In the genomic region with DNA sequence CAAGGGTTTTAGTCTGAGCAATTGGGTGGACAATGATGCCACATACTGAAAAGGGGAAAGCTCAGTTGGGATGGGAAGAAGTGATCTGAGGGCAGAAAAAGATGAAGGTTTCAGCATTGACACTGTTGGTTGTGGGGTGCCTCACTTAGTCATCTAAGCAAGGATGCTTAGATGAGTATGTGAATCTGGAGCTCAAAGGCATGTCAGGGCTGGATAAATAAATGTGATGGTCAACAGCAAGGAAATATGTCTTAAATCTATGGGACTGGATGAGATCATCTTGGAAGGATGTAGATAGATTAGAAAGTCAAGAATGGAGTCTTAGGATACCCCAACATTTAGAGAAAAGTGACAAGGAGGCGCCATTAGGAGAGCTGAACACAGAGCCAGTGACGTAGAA, we compare ENCODE assay signal across 2 cellular contexts.
TF ChIP-seq lines count a peak whose summit lies in the region.

No MANE protein-coding gene starts in this region.

TF ChIP-seq in IMR-90, 13 proteins besides CTCF, POLR2A, EP300 and RAD21:
- no peak for TF ChIP-seq NFE2L2 (IDR thresholded peaks at IDR 0.05; ENCODE audit: low read depth, low read length)
- no peak for TF ChIP-seq CHD1 (IDR thresholded peaks at IDR 0.05; ENCODE audit: low read depth, low read length)
- TF ChIP-seq MXI1 (IDR thresholded peaks at IDR 0.05; ENCODE audit: borderline replicate concordance, low read depth, low read length): no peak
- TF ChIP-seq FOS (IDR thresholded peaks at IDR 0.05; ENCODE audit: low read depth, low read length): no peak
- no peak for TF ChIP-seq SMC3 (IDR thresholded peaks at IDR 0.05; ENCODE audit: low read depth, low read length)
- no peak for TF ChIP-seq RCOR1 (IDR thresholded peaks at IDR 0.05; ENCODE audit: insufficient replicate concordance, low read length)
- TF ChIP-seq MAFK (IDR thresholded peaks at IDR 0.05; ENCODE audit: low read depth, low read length): no peak
- no peak for TF ChIP-seq MAZ (IDR thresholded peaks at IDR 0.05; ENCODE audit: borderline replicate concordance, low read depth, low read length)
- no peak for TF ChIP-seq ELK1 (IDR thresholded peaks at IDR 0.05; ENCODE audit: borderline replicate concordance, low read depth, low read length)
- TF ChIP-seq BHLHE40 (IDR thresholded peaks at IDR 0.05; ENCODE audit: low read depth, low read length): no peak
- TF ChIP-seq RFX5 (IDR thresholded peaks at IDR 0.05; ENCODE audit: low read depth, low read length): no peak
- TF ChIP-seq CEBPB (IDR thresholded peaks at IDR 0.05; ENCODE audit: low read depth, low read length): no peak
- TF ChIP-seq, protein P1, sequence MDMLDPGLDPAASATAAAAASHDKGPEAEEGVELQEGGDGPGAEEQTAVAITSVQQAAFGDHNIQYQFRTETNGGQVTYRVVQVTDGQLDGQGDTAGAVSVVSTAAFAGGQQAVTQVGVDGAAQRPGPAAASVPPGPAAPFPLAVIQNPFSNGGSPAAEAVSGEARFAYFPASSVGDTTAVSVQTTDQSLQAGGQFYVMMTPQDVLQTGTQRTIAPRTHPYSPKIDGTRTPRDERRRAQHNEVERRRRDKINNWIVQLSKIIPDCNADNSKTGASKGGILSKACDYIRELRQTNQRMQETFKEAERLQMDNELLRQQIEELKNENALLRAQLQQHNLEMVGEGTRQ (IDR thresholded peaks at IDR 0.05; ENCODE audit: low read depth, low read length): no peak

TF ChIP-seq in H1, 55 proteins besides CTCF, POLR2A, EP300 and RAD21:
- no peak for TF ChIP-seq SUZ12 (IDR thresholded peaks at IDR 0.05; ENCODE audit: low read length)
- TF ChIP-seq HDAC6 (IDR thresholded peaks at IDR 0.05; ENCODE audit: low read depth, low read length): no peak
- no peak for TF ChIP-seq ATF2 (IDR thresholded peaks at IDR 0.05; ENCODE audit: low read length)
- no peak for TF ChIP-seq SP1 (IDR thresholded peaks at IDR 0.05; ENCODE audit: low read depth, low read length)
- TF ChIP-seq SIN3A (conservative IDR thresholded peaks at IDR 0.05 in 1 of 2, IDR thresholded peaks at IDR 0.05 in 1 of 2; ENCODE audit: low read depth in 1 of 2, low read length in 2 of 2): no peak
- TF ChIP-seq RBBP5 (IDR thresholded peaks at IDR 0.05; ENCODE audit: borderline replicate concordance, low read depth, low read length): no peak
- no peak for TF ChIP-seq SP4 (IDR thresholded peaks at IDR 0.05; ENCODE audit: low read length)
- TF ChIP-seq BRCA1 (IDR thresholded peaks at IDR 0.05; ENCODE audit: low read depth, low read length): no peak
- TF ChIP-seq ZNF274 (IDR thresholded peaks at IDR 0.05; ENCODE audit: borderline replicate concordance, extremely low read depth, low read length): no peak
- TF ChIP-seq KDM4A (IDR thresholded peaks at IDR 0.05; ENCODE audit: low read depth, low read length, severe bottlenecking): no peak
- no peak for TF ChIP-seq SIRT6 (IDR thresholded peaks at IDR 0.05; ENCODE audit: low read length)
- no peak for TF ChIP-seq GTF2F1 (IDR thresholded peaks at IDR 0.05; ENCODE audit: borderline replicate concordance, low read depth, low read length)
- TF ChIP-seq EGR1 (IDR thresholded peaks at IDR 0.05; ENCODE audit: borderline replicate concordance, low read depth, low read length): no peak
- TF ChIP-seq TEAD4 (IDR thresholded peaks at IDR 0.05; ENCODE audit: low read depth, low read length): no peak
- TF ChIP-seq HDAC2 (IDR thresholded peaks at IDR 0.05; ENCODE audit: borderline replicate concordance in 1 of 2, low read depth in 2 of 2, low read length in 2 of 2): no peak
- no peak for TF ChIP-seq SAP30 (IDR thresholded peaks at IDR 0.05; ENCODE audit: insufficient read depth, insufficient replicate concordance, low read length)
- TF ChIP-seq ASH2L (IDR thresholded peaks at IDR 0.05; ENCODE audit: low read length): no peak
